In genomic region chr1:6625579-6626149, GRCh38 we compare ENCODE assay signal across 1 cellular context.
TF ChIP-seq lines count a peak whose summit lies in the region.

No MANE protein-coding gene starts in this region.

TF ChIP-seq in HepG2, 621 proteins besides CTCF, POLR2A, EP300 and RAD21:
- TF ChIP-seq AFF4 (CRISPR knock-in tag; IDR thresholded peaks at IDR 0.05) (no peak), MEIS1 (CRISPR knock-in tag; IDR thresholded peaks at IDR 0.05; ENCODE audit: borderline replicate concordance) (no peak), ZBTB20 (CRISPR knock-in tag; IDR thresholded peaks at IDR 0.05; ENCODE audit: borderline replicate concordance, low read depth) (0 out of 2 replicates have a peak, but pooled peaks have one; percentile 27), ZNF501 (CRISPR knock-in tag; IDR thresholded peaks at IDR 0.05) (peak; percentile 40; the same call in 1 of the 2 replicates), MXD1 (CRISPR knock-in tag; IDR thresholded peaks at IDR 0.05) (peak; percentile 43), ZBTB7A (CRISPR knock-in tag; IDR thresholded peaks at IDR 0.05) (no peak), SKIL (CRISPR knock-in tag; IDR thresholded peaks at IDR 0.05; ENCODE audit: borderline replicate concordance) (no peak), ELF3 (CRISPR knock-in tag; IDR thresholded peaks at IDR 0.05) (no peak), TFAP4 (IDR thresholded peaks at IDR 0.05; ENCODE audit: borderline replicate concordance, low read depth) (peak; percentile 49; the same call in 1 of the 2 replicates), ETV6 (CRISPR knock-in tag; conservative IDR thresholded peaks at IDR 0.05) (no peak), ZNF510 (CRISPR knock-in tag; IDR thresholded peaks at IDR 0.05; ENCODE audit: low read depth) (no peak), MBNL3 (CRISPR knock-in tag; conservative IDR thresholded peaks at IDR 0.05) (no peak), ZNF556 (CRISPR knock-in tag; IDR thresholded peaks at IDR 0.05; ENCODE audit: borderline replicate concordance) (0 out of 2 replicates have a peak, but pooled peaks have one; percentile 4), ZNF3 (CRISPR knock-in tag; IDR thresholded peaks at IDR 0.05) (0 out of 2 replicates have a peak, but pooled peaks have one; percentile 21), ZNF18 (CRISPR knock-in tag; IDR thresholded peaks at IDR 0.05; ENCODE audit: insufficient replicate concordance) (no peak), MTF1 (CRISPR knock-in tag; IDR thresholded peaks at IDR 0.05) (0 out of 2 replicates have a peak, but pooled peaks have one; percentile 25), IKZF4 (CRISPR knock-in tag; IDR thresholded peaks at IDR 0.05; ENCODE audit: borderline replicate concordance, low read depth, not compliant biosample characterization) (no peak), ESRRA (CRISPR knock-in tag; IDR thresholded peaks at IDR 0.05; ENCODE audit: low read depth) (no peak), ZNF770 (CRISPR knock-in tag; IDR thresholded peaks at IDR 0.05) (peak; percentile 90), ZNF768 (CRISPR knock-in tag; IDR thresholded peaks at IDR 0.05) (no peak), POGK (CRISPR knock-in tag; conservative IDR thresholded peaks at IDR 0.05) (0 out of 2 replicates have a peak, but pooled peaks have one; percentile 44), ZNF703 (CRISPR knock-in tag; IDR thresholded peaks at IDR 0.05; ENCODE audit: borderline replicate concordance) (no peak), HNRNPLL (IDR thresholded peaks at IDR 0.05; ENCODE audit: low read depth, low read length, poor library complexity, severe bottlenecking) (peak; percentile 16), MED1 (CRISPR knock-in tag; IDR thresholded peaks at IDR 0.05) (0 out of 2 replicates have a peak, but pooled peaks have one; percentile 11), TP53 (CRISPR knock-in tag; conservative IDR thresholded peaks at IDR 0.05) (no peak), TGIF2 (CRISPR knock-in tag; IDR thresholded peaks at IDR 0.05) (0 out of 2 replicates have a peak, but pooled peaks have one; percentile 11), KDM5B (CRISPR knock-in tag; IDR thresholded peaks at IDR 0.05; ENCODE audit: borderline replicate concordance) (0 out of 2 replicates have a peak, but pooled peaks have one; percentile 6), SAP130 (CRISPR knock-in tag; IDR thresholded peaks at IDR 0.05; ENCODE audit: low read depth) (peak; percentile 53), MXI1 (IDR thresholded peaks at IDR 0.05; ENCODE audit: borderline replicate concordance, low read depth, low read length) (0 out of 3 replicates have a peak, but pooled peaks have one; percentile 1), EEA1 (CRISPR knock-in tag; IDR thresholded peaks at IDR 0.05; ENCODE audit: borderline replicate concordance) (0 out of 2 replicates have a peak, but pooled peaks have one; percentile 37)
- TF ChIP-seq, protein P1, sequence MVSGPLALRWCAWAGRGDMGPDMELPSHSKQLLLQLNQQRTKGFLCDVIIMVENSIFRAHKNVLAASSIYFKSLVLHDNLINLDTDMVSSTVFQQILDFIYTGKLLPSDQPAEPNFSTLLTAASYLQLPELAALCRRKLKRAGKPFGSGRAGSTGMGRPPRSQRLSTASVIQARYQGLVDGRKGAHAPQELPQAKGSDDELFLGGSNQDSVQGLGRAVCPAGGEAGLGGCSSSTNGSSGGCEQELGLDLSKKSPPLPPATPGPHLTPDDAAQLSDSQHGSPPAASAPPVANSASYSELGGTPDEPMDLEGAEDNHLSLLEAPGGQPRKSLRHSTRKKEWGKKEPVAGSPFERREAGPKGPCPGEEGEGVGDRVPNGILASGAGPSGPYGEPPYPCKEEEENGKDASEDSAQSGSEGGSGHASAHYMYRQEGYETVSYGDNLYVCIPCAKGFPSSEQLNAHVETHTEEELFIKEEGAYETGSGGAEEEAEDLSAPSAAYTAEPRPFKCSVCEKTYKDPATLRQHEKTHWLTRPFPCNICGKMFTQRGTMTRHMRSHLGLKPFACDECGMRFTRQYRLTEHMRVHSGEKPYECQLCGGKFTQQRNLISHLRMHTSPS (CRISPR knock-in tag; IDR thresholded peaks at IDR 0.05; ENCODE audit: low read depth) = no peak
